In genomic region chr16:57757326-57757786, GRCh38 we compare ENCODE assay signal across 8 cellular contexts.
A peak's percentile ranks its signal among the peaks of the same experiment; 100 is the strongest.
DNase-seq lines count a peak whose midpoint lies in the region; ATAC-seq and TF ChIP-seq lines count a peak whose summit lies in the region.

No MANE protein-coding gene starts in this region.

- TF ChIP-seq POLR2A in GM18505 (IDR thresholded peaks at IDR 0.05; ENCODE audit: borderline replicate concordance, extremely low read depth, insufficient read depth, insufficient read length): no peak

- peaks cover 3% of the 10 kb centered on the region for H3K4me1 ChIP-seq in effector memory CD4-positive, alpha-beta T cell (ENCODE audit: control insufficient read depth, insufficient read depth, low read length, poor library complexity, severe bottlenecking)

- peaks cover 6% of the 10 kb centered on the region for H3K36me3 ChIP-seq in effector memory CD4-positive, alpha-beta T cell (ENCODE audit: control insufficient read depth, insufficient read depth, low read length)

- H3K27me3 ChIP-seq in effector memory CD4-positive, alpha-beta T cell (replicated peaks; ENCODE audit: control insufficient read depth, insufficient read depth, low read length, poor library complexity, severe bottlenecking): no peaks in the 10 kb centered on the region

- peak; percentile 95 for DNase-seq in AG08395 (ENCODE audit: low spot score)
- DNase-seq in NCI-H226: peak; percentile 69
- DNase-seq in activated CD8-positive, alpha-beta memory T cell treated with anti-CD3 and anti-CD28 coated beads for 1 hour (ENCODE audit: extremely low read depth in 1 of 2, low read depth in 1 of 2): peak; percentile 67 to 83
- peak; percentile 71 to 82 (median 80) for DNase-seq in effector memory CD4-positive, alpha-beta T cell
- peak; percentile 88 for DNase-seq in midbrain (lab: John Stamatoyannopoulos, UW)
- DNase-seq in stimulated activated CD8-positive, alpha-beta memory T cell treated with anti-CD3 and anti-CD28 coated beads, Interleukin-4, amount 100 ng/mL, for 4 hours (ENCODE audit: low read depth in 2 of 2, low spot score in 1 of 2): peak; percentile 67 to 88

- H3K27ac ChIP-seq in effector memory CD4-positive, alpha-beta T cell (ENCODE audit: insufficient read depth, low read length, poor library complexity, severe bottlenecking): no peak overlapping the region

- H3K9me3 ChIP-seq in effector memory CD4-positive, alpha-beta T cell (ENCODE audit: control insufficient read depth, low read length): no peaks in the 10 kb centered on the region

- H3K4me3 ChIP-seq in effector memory CD4-positive, alpha-beta T cell (ENCODE audit: insufficient read depth, low read depth, low read length, poor library complexity, severe bottlenecking): no peak overlapping the region

- peak; percentile 79 for ATAC-seq in GM18505 (IDR thresholded peaks at IDR 0.05; ENCODE audit: unreplicated experiment)
- peak; percentile 92 for ATAC-seq in HG02885 (IDR thresholded peaks at IDR 0.05; ENCODE audit: poor library complexity, unreplicated experiment)
